1 cellular context compared by ENCODE assay signal in genomic region chr17:81238815-81239713, GRCh38.
TF ChIP-seq lines count a peak whose summit lies in the region.

Gene NDUFAF8 (plus strand): TSS chr17:81239318. CDS start chr17:81239364, 46 bp downstream.
Gene TEPSIN (minus strand): TSS chr17:81239055. CDS start chr17:81239033, 22 bp downstream.

TF ChIP-seq in HepG2, 621 proteins besides CTCF, POLR2A, EP300 and RAD21 (continued from another document and continues in another):
- peak; percentile 21; the same call in 1 of the 2 replicates for TF ChIP-seq CSRNP1 (CRISPR knock-in tag; IDR thresholded peaks at IDR 0.05)
- no peak for TF ChIP-seq KDM4B (CRISPR knock-in tag; IDR thresholded peaks at IDR 0.05)
- TF ChIP-seq SNAPC4 (CRISPR knock-in tag; IDR thresholded peaks at IDR 0.05), result no peak
- no peak for TF ChIP-seq ZZZ3 (CRISPR knock-in tag; IDR thresholded peaks at IDR 0.05; ENCODE audit: borderline replicate concordance)
- peak; percentile 46; the same call in 1 of the 2 replicates for TF ChIP-seq HIVEP1 (CRISPR knock-in tag; IDR thresholded peaks at IDR 0.05)
- no peak; the same call in 1 of the 2 replicates for TF ChIP-seq ZNF747 (CRISPR knock-in tag; IDR thresholded peaks at IDR 0.05; ENCODE audit: borderline replicate concordance)
- no peak for TF ChIP-seq ZNF883 (CRISPR knock-in tag; IDR thresholded peaks at IDR 0.05; ENCODE audit: not compliant biosample characterization)
- TF ChIP-seq TBP (CRISPR knock-in tag; IDR thresholded peaks at IDR 0.05), result no peak
- TF ChIP-seq ZNF609 (CRISPR knock-in tag; IDR thresholded peaks at IDR 0.05; ENCODE audit: borderline replicate concordance), result no peak; the same call in 1 of the 2 replicates
- no peak for TF ChIP-seq RARA (CRISPR knock-in tag; IDR thresholded peaks at IDR 0.05)
- peak; percentile 88 for TF ChIP-seq ZNF451 (CRISPR knock-in tag; IDR thresholded peaks at IDR 0.05)
- no peak for TF ChIP-seq SIX4 (CRISPR knock-in tag; IDR thresholded peaks at IDR 0.05)
- no peak for TF ChIP-seq ZNF484 (CRISPR knock-in tag; IDR thresholded peaks at IDR 0.05; ENCODE audit: borderline replicate concordance, low read depth)
- peak; percentile 74 for TF ChIP-seq IKZF5 (CRISPR knock-in tag; IDR thresholded peaks at IDR 0.05)
- TF ChIP-seq SP4 (CRISPR knock-in tag; IDR thresholded peaks at IDR 0.05), result peak; percentile 83; the same call in 1 of the 2 replicates
- TF ChIP-seq ZEB1 (IDR thresholded peaks at IDR 0.05; ENCODE audit: insufficient replicate concordance, low read depth), result no peak
- peak; percentile 24; the same call in 1 of the 2 replicates for TF ChIP-seq NCOR1 (IDR thresholded peaks at IDR 0.05; ENCODE audit: borderline replicate concordance, low read length)
- no peak; the same call in 1 of the 2 replicates for TF ChIP-seq ZMAT3 (CRISPR knock-in tag; conservative IDR thresholded peaks at IDR 0.05)
- no peak for TF ChIP-seq ARNT (IDR thresholded peaks at IDR 0.05)
- TF ChIP-seq THAP11 (CRISPR knock-in tag; IDR thresholded peaks at IDR 0.05), result peak; percentile 80
- TF ChIP-seq ZNF382 (CRISPR knock-in tag; IDR thresholded peaks at IDR 0.05; ENCODE audit: borderline replicate concordance), result no peak
- TF ChIP-seq ZNF589 (CRISPR knock-in tag; conservative IDR thresholded peaks at IDR 0.05), result no peak
- no peak; the same call in 1 of the 2 replicates for TF ChIP-seq NFIC (IDR thresholded peaks at IDR 0.05; ENCODE audit: low read length)
- no peak for TF ChIP-seq BRCA1 (CRISPR knock-in tag; IDR thresholded peaks at IDR 0.05)
- no peak; the same call in 1 of the 2 replicates for TF ChIP-seq NR1H2 (CRISPR knock-in tag; IDR thresholded peaks at IDR 0.05; ENCODE audit: borderline replicate concordance, low read depth)
- TF ChIP-seq HINFP (CRISPR knock-in tag; IDR thresholded peaks at IDR 0.05; ENCODE audit: low read depth), result no peak
- no peak for TF ChIP-seq ZNF543 (CRISPR knock-in tag; IDR thresholded peaks at IDR 0.05)
- no peak for TF ChIP-seq ZBTB37 (CRISPR knock-in tag; IDR thresholded peaks at IDR 0.05)
- no peak for TF ChIP-seq ZNF33A (CRISPR knock-in tag; IDR thresholded peaks at IDR 0.05; ENCODE audit: borderline replicate concordance)
- peak; percentile 64 for TF ChIP-seq SAFB2 (CRISPR knock-in tag; IDR thresholded peaks at IDR 0.05; ENCODE audit: borderline replicate concordance, low read depth)
- no peak for TF ChIP-seq TFE3 (CRISPR knock-in tag; IDR thresholded peaks at IDR 0.05)
- no peak for TF ChIP-seq ZNF720 (CRISPR knock-in tag; IDR thresholded peaks at IDR 0.05)
- peak; percentile 28; the same call in 1 of the 2 replicates for TF ChIP-seq TEAD2 (CRISPR knock-in tag; IDR thresholded peaks at IDR 0.05)
- TF ChIP-seq HHEX (CRISPR knock-in tag; IDR thresholded peaks at IDR 0.05), result peak; percentile 56; the same call in 1 of the 2 replicates
- no peak for TF ChIP-seq TAF15 (IDR thresholded peaks at IDR 0.05; ENCODE audit: low read depth, low read length, poor library complexity, severe bottlenecking)
- TF ChIP-seq ATF1 (CRISPR knock-in tag; IDR thresholded peaks at IDR 0.05), result no peak; the same call in 1 of the 2 replicates
- TF ChIP-seq SMC3 (IDR thresholded peaks at IDR 0.05; ENCODE audit: low read length), result no peak
- TF ChIP-seq ZNF24 (IDR thresholded peaks at IDR 0.05), result no peak
- no peak for TF ChIP-seq NCOA2 (CRISPR knock-in tag; IDR thresholded peaks at IDR 0.05)
- peak; percentile 78; the same call in 1 of the 2 replicates for TF ChIP-seq CHD2 (IDR thresholded peaks at IDR 0.05; ENCODE audit: low read depth, low read length)
- peak; percentile 48; the same call in 1 of the 2 replicates for TF ChIP-seq DRAP1 (CRISPR knock-in tag; IDR thresholded peaks at IDR 0.05)
- TF ChIP-seq RCOR2 (CRISPR knock-in tag; IDR thresholded peaks at IDR 0.05), result no peak
- TF ChIP-seq ZNF337 (CRISPR knock-in tag; IDR thresholded peaks at IDR 0.05; ENCODE audit: borderline replicate concordance, low read depth), result no peak; the same call in 1 of the 2 replicates
- TF ChIP-seq FOXP1 (IDR thresholded peaks at IDR 0.05), result no peak
- TF ChIP-seq FOXP1 (CRISPR knock-in tag; IDR thresholded peaks at IDR 0.05), result no peak
- peak; percentile 49; the same call in 1 of the 2 replicates for TF ChIP-seq ZNF350 (CRISPR knock-in tag; IDR thresholded peaks at IDR 0.05; ENCODE audit: borderline replicate concordance, low read depth)
- TF ChIP-seq KDM3A (CRISPR knock-in tag; IDR thresholded peaks at IDR 0.05; ENCODE audit: low read depth), result no peak
- TF ChIP-seq TCF12 (IDR thresholded peaks at IDR 0.05), result no peak
- TF ChIP-seq TCF12 (CRISPR knock-in tag; IDR thresholded peaks at IDR 0.05), result no peak; the same call in none of the 2 replicates
- no peak for TF ChIP-seq ZNF296 (CRISPR knock-in tag; conservative IDR thresholded peaks at IDR 0.05)
- TF ChIP-seq ZKSCAN5 (CRISPR knock-in tag; IDR thresholded peaks at IDR 0.05), result no peak
